Comparison of ENCODE assay signal across 1 cellular context in genomic region chr22:31055322-31056159, GRCh38.
TF ChIP-seq lines count a peak whose summit lies in the region.

No MANE protein-coding gene starts in this region.

TF ChIP-seq in HepG2, 621 proteins besides CTCF, POLR2A, EP300 and RAD21 (continued from another document and continues in another):
- TF ChIP-seq ZNF639 (CRISPR knock-in tag; conservative IDR thresholded peaks at IDR 0.05) (no peak), ZNF615 (CRISPR knock-in tag; IDR thresholded peaks at IDR 0.05; ENCODE audit: borderline replicate concordance) (peak; percentile 81; the same call in 1 of the 2 replicates), SNAPC2 (CRISPR knock-in tag; IDR thresholded peaks at IDR 0.05) (0 out of 2 replicates have a peak, but pooled peaks have one; percentile 51), ZNF33A (CRISPR knock-in tag; IDR thresholded peaks at IDR 0.05; ENCODE audit: borderline replicate concordance) (no peak), ZNF441 (CRISPR knock-in tag; IDR thresholded peaks at IDR 0.05; ENCODE audit: borderline replicate concordance) (peak; percentile 77; the same call in 1 of the 2 replicates), JUNB (CRISPR knock-in tag; IDR thresholded peaks at IDR 0.05; ENCODE audit: borderline replicate concordance) (no peak; the same call in 1 of the 2 replicates), U2AF2 (IDR thresholded peaks at IDR 0.05; ENCODE audit: low read depth, low read length) (no peak), SOX6 (IDR thresholded peaks at IDR 0.05) (no peak), SOX6 (CRISPR knock-in tag; IDR thresholded peaks at IDR 0.05) (peak; percentile 92), FOXP1 (IDR thresholded peaks at IDR 0.05) (peak; percentile 94), FOXP1 (CRISPR knock-in tag; IDR thresholded peaks at IDR 0.05) (peak; percentile 97), KLF6 (CRISPR knock-in tag; IDR thresholded peaks at IDR 0.05) (peak; percentile 67; the same call in 1 of the 2 replicates), NFRKB (IDR thresholded peaks at IDR 0.05) (no peak), RELA (CRISPR knock-in tag; IDR thresholded peaks at IDR 0.05) (no peak; the same call in 1 of the 2 replicates), SAFB2 (CRISPR knock-in tag; IDR thresholded peaks at IDR 0.05; ENCODE audit: borderline replicate concordance, low read depth) (no peak; the same call in 1 of the 2 replicates), SRSF4 (IDR thresholded peaks at IDR 0.05; ENCODE audit: low read depth, low read length, poor library complexity, severe bottlenecking) (no peak), NFKBIZ (CRISPR knock-in tag; IDR thresholded peaks at IDR 0.05) (peak; percentile 87; the same call in 1 of the 2 replicates), IRX3 (CRISPR knock-in tag; IDR thresholded peaks at IDR 0.05; ENCODE audit: borderline replicate concordance, low read depth) (no peak), HNF4G (IDR thresholded peaks at IDR 0.05; ENCODE audit: borderline replicate concordance, low read depth, low read length) (peak; percentile 75; the same call in 1 of the 2 replicates), HNF4G (CRISPR knock-in tag; IDR thresholded peaks at IDR 0.05; ENCODE audit: borderline replicate concordance, low read depth) (peak; percentile 89), ZNF569 (CRISPR knock-in tag; IDR thresholded peaks at IDR 0.05; ENCODE audit: borderline replicate concordance) (no peak), ZNF546 (CRISPR knock-in tag; conservative IDR thresholded peaks at IDR 0.05) (no peak; the same call in 1 of the 2 replicates), BRCA1 (CRISPR knock-in tag; IDR thresholded peaks at IDR 0.05) (peak; percentile 66; the same call in 1 of the 2 replicates), EEA1 (CRISPR knock-in tag; IDR thresholded peaks at IDR 0.05; ENCODE audit: borderline replicate concordance) (no peak), ZNF564 (CRISPR knock-in tag; IDR thresholded peaks at IDR 0.05) (peak; percentile 66; the same call in 1 of the 2 replicates), MAFK (conservative IDR thresholded peaks at IDR 0.05 in 1 of 2, IDR thresholded peaks at IDR 0.05 in 1 of 2; ENCODE audit: low read length in 2 of 2) (no peak), TP53 (CRISPR knock-in tag; conservative IDR thresholded peaks at IDR 0.05) (no peak), HINFP (CRISPR knock-in tag; IDR thresholded peaks at IDR 0.05; ENCODE audit: low read depth) (0 out of 2 replicates have a peak, but pooled peaks have one; percentile 36), MEIS2 (CRISPR knock-in tag; IDR thresholded peaks at IDR 0.05) (peak; percentile 92), SYNCRIP (IDR thresholded peaks at IDR 0.05; ENCODE audit: insufficient read depth, low read depth, low read length) (no peak), RNF2 (conservative IDR thresholded peaks at IDR 0.05; ENCODE audit: low read depth) (no peak), ZNF710 (CRISPR knock-in tag; IDR thresholded peaks at IDR 0.05; ENCODE audit: borderline replicate concordance) (peak; percentile 78; the same call in 1 of the 2 replicates), ZBTB39 (CRISPR knock-in tag; IDR thresholded peaks at IDR 0.05) (no peak), PITX1 (CRISPR knock-in tag; IDR thresholded peaks at IDR 0.05) (peak; percentile 69; the same call in 1 of the 2 replicates), HDAC2 (CRISPR knock-in tag; IDR thresholded peaks at IDR 0.05) (peak; percentile 97), KLF12 (CRISPR knock-in tag; IDR thresholded peaks at IDR 0.05; ENCODE audit: borderline replicate concordance) (no peak), RARA (CRISPR knock-in tag; IDR thresholded peaks at IDR 0.05) (peak; percentile 81), ZFP82 (CRISPR knock-in tag; IDR thresholded peaks at IDR 0.05; ENCODE audit: borderline replicate concordance) (peak; percentile 68; the same call in 1 of the 2 replicates), HCFC1 (IDR thresholded peaks at IDR 0.05; ENCODE audit: low read depth, low read length) (no peak), ATF1 (CRISPR knock-in tag; IDR thresholded peaks at IDR 0.05) (peak; percentile 90), KLF9 (CRISPR knock-in tag; IDR thresholded peaks at IDR 0.05; ENCODE audit: low read depth) (no peak), ATF7 (IDR thresholded peaks at IDR 0.05) (peak; percentile 97), ATF7 (CRISPR knock-in tag; IDR thresholded peaks at IDR 0.05) (peak; percentile 100), CC2D1A (CRISPR knock-in tag; IDR thresholded peaks at IDR 0.05) (no peak), ZNF563 (CRISPR knock-in tag; IDR thresholded peaks at IDR 0.05) (no peak; the same call in 1 of the 2 replicates), RBAK (CRISPR knock-in tag; IDR thresholded peaks at IDR 0.05) (no peak), JARID2 (CRISPR knock-in tag; IDR thresholded peaks at IDR 0.05; ENCODE audit: insufficient replicate concordance) (no peak), MEIS1 (CRISPR knock-in tag; IDR thresholded peaks at IDR 0.05; ENCODE audit: borderline replicate concordance) (0 out of 2 replicates have a peak, but pooled peaks have one; percentile 66), NRL (CRISPR knock-in tag; IDR thresholded peaks at IDR 0.05; ENCODE audit: borderline replicate concordance) (peak; percentile 53; the same call in 1 of the 2 replicates), HNRNPUL1 (IDR thresholded peaks at IDR 0.05; ENCODE audit: low read depth, low read length) (no peak), ZNF280B (CRISPR knock-in tag; IDR thresholded peaks at IDR 0.05; ENCODE audit: borderline replicate concordance) (no peak), NBN (conservative IDR thresholded peaks at IDR 0.05) (no peak)
- TF ChIP-seq, protein P1, sequence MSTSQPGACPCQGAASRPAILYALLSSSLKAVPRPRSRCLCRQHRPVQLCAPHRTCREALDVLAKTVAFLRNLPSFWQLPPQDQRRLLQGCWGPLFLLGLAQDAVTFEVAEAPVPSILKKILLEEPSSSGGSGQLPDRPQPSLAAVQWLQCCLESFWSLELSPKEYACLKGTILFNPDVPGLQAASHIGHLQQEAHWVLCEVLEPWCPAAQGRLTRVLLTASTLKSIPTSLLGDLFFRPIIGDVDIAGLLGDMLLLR (CRISPR knock-in tag; IDR thresholded peaks at IDR 0.05): no peak
- TF ChIP-seq, protein P2, sequence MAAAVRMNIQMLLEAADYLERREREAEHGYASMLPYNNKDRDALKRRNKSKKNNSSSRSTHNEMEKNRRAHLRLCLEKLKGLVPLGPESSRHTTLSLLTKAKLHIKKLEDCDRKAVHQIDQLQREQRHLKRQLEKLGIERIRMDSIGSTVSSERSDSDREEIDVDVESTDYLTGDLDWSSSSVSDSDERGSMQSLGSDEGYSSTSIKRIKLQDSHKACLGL (CRISPR knock-in tag; IDR thresholded peaks at IDR 0.05): no peak
- TF ChIP-seq, protein P3, sequence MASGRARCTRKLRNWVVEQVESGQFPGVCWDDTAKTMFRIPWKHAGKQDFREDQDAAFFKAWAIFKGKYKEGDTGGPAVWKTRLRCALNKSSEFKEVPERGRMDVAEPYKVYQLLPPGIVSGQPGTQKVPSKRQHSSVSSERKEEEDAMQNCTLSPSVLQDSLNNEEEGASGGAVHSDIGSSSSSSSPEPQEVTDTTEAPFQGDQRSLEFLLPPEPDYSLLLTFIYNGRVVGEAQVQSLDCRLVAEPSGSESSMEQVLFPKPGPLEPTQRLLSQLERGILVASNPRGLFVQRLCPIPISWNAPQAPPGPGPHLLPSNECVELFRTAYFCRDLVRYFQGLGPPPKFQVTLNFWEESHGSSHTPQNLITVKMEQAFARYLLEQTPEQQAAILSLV (CRISPR knock-in tag; IDR thresholded peaks at IDR 0.05; ENCODE audit: borderline replicate concordance): peak; percentile 64
- TF ChIP-seq, protein P4, sequence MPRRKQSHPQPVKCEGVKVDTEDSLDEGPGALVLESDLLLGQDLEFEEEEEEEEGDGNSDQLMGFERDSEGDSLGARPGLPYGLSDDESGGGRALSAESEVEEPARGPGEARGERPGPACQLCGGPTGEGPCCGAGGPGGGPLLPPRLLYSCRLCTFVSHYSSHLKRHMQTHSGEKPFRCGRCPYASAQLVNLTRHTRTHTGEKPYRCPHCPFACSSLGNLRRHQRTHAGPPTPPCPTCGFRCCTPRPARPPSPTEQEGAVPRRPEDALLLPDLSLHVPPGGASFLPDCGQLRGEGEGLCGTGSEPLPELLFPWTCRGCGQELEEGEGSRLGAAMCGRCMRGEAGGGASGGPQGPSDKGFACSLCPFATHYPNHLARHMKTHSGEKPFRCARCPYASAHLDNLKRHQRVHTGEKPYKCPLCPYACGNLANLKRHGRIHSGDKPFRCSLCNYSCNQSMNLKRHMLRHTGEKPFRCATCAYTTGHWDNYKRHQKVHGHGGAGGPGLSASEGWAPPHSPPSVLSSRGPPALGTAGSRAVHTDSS (CRISPR knock-in tag; conservative IDR thresholded peaks at IDR 0.05): no peak
- TF ChIP-seq, protein P5, sequence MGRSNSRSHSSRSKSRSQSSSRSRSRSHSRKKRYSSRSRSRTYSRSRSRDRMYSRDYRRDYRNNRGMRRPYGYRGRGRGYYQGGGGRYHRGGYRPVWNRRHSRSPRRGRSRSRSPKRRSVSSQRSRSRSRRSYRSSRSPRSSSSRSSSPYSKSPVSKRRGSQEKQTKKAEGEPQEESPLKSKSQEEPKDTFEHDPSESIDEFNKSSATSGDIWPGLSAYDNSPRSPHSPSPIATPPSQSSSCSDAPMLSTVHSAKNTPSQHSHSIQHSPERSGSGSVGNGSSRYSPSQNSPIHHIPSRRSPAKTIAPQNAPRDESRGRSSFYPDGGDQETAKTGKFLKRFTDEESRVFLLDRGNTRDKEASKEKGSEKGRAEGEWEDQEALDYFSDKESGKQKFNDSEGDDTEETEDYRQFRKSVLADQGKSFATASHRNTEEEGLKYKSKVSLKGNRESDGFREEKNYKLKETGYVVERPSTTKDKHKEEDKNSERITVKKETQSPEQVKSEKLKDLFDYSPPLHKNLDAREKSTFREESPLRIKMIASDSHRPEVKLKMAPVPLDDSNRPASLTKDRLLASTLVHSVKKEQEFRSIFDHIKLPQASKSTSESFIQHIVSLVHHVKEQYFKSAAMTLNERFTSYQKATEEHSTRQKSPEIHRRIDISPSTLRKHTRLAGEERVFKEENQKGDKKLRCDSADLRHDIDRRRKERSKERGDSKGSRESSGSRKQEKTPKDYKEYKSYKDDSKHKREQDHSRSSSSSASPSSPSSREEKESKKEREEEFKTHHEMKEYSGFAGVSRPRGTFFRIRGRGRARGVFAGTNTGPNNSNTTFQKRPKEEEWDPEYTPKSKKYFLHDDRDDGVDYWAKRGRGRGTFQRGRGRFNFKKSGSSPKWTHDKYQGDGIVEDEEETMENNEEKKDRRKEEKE (IDR thresholded peaks at IDR 0.05): no peak
